ENCODE assay signal across 8 cellular contexts in genomic region chr3:58305882-58306661, GRCh38. TPM values are rescaled to one million over a fixed set of nuclear protein-coding genes. Genes with fewer than 3 reads are reported as not detected.
DNase-seq lines count a peak whose midpoint lies in the region; ATAC-seq and TF ChIP-seq lines count a peak whose summit lies in the region.

Gene HTD2, plus strand, starts transcription at chr3:58306520. Its CDS starts 11,094 bp downstream, at chr3:58317614.
Gene RPP14, plus strand, starts transcription at chr3:58306245. Its CDS starts 4,085 bp downstream, at chr3:58310330.

- CTCF ChIA-PET in CD4-positive, alpha-beta T cell (lab: Charles Lee), result interaction anchor here (0.7 to 3.7 kb wide), 28 partner anchors 8 to 324 kb away, joined by 3 to 73 read pairs (median 4); partner anchors contain the start of genes ABHD6, KCTD6, PDHB and PXK

- peak within 1 kb of the TSS; percentile 97 for H3K4me3 Mint-ChIP-seq in CD4-positive, alpha-beta T cell
- peak within 1 kb of the TSS; percentile 86 for H3K4me3 Mint-ChIP-seq in dendritic cell treated with granulocyte-macrophage colony-stimulating factor and Interleukin-4, amounts not matched to agents 40 ng/mL and 50 ng/mL, for 4 days

- POLR2A ChIA-PET in CD4-positive, alpha-beta T cell (lab: Charles Lee), result interaction anchor here (0.6 to 2.5 kb wide), 17 partner anchors 11 to 750 kb away, joined by 3 to 42 read pairs (median 5); partner anchors contain the start of genes ABHD6, ARF4, FLNB and KCTD6

- peaks cover 7% of the 10 kb centered on the region for H3K9me3 ChIP-seq in CD4-positive, alpha-beta T cell (ENCODE audit: control insufficient read depth, low read length)
- no peaks in the 10 kb centered on the region for H3K9me3 ChIP-seq in left lung

- ATAC-seq in CD4-positive, alpha-beta T cell (ENCODE audit: poor library complexity), result peak; percentile 87
- ATAC-seq in GM19395 (IDR thresholded peaks at IDR 0.05; ENCODE audit: unreplicated experiment) (peak; percentile 91), HG03565 (IDR thresholded peaks at IDR 0.05; ENCODE audit: unreplicated experiment) (peak; percentile 84), left lung (peak; percentile 96)

- H3K27me3 Mint-ChIP-seq in CD4-positive, alpha-beta T cell, result peaks cover 14% of the 10 kb centered on the region
- H3K27me3 Mint-ChIP-seq in dendritic cell treated with granulocyte-macrophage colony-stimulating factor and Interleukin-4, amounts not matched to agents 40 ng/mL and 50 ng/mL, for 4 days, result peaks cover 10% of the 10 kb centered on the region

- H3K4me1 Mint-ChIP-seq in CD4-positive, alpha-beta T cell (ENCODE audit: low read depth), result peaks cover 35% of the 10 kb centered on the region
- H3K4me1 Mint-ChIP-seq in dendritic cell treated with granulocyte-macrophage colony-stimulating factor and Interleukin-4, amounts not matched to agents 40 ng/mL and 50 ng/mL, for 4 days (ENCODE audit: low read depth), result peaks cover 25% of the 10 kb centered on the region

- peaks cover 44% of the 10 kb centered on the region for H3K36me3 Mint-ChIP-seq in CD4-positive, alpha-beta T cell (ENCODE audit: low read depth)
- peaks cover 45% of the 10 kb centered on the region for H3K36me3 Mint-ChIP-seq in dendritic cell treated with granulocyte-macrophage colony-stimulating factor and Interleukin-4, amounts not matched to agents 40 ng/mL and 50 ng/mL, for 4 days (ENCODE audit: low read depth)

- peak; percentile 98 to 99 (median 98) for DNase-seq in CD4-positive, alpha-beta T cell
- DNase-seq in NCI-H748 treated with DMSO at 0.1 percent for 48 hours (lab: John Stamatoyannopoulos, UW) (peak; percentile 77), left lung (peak; percentile 98 to 100)
- DNase-seq in activated CD4-positive, alpha-beta T cell treated with anti-CD3 and anti-CD28 coated beads, Interleukin-2, amount 50 U/mL, for 4 hours, result peak; percentile 98 to 99
- peak; percentile 99 for DNase-seq in stimulated activated CD4-positive, alpha-beta T cell treated with anti-CD3 and anti-CD28 coated beads, Interleukin-2, amount 100 ng/mL, for 48 hours

- peak within 1 kb of the TSS; percentile 91 for H3K27ac ChIP-seq in CD4-positive, alpha-beta T cell (ENCODE audit: low read depth, low read length)
- H3K27ac ChIP-seq in left lung, result peak within 1 kb of the TSS; percentile 96 to 97

- H3K4me3 ChIP-seq in left lung, result peak within 1 kb of the TSS; percentile 72 to 81

- peak within 1 kb of the TSS; percentile 98 for H3K27ac Mint-ChIP-seq in CD4-positive, alpha-beta T cell
- H3K27ac Mint-ChIP-seq in dendritic cell treated with granulocyte-macrophage colony-stimulating factor and Interleukin-4, amounts not matched to agents 40 ng/mL and 50 ng/mL, for 4 days, result peak within 1 kb of the TSS; percentile 99

- intact Hi-C loops in CD4-positive, alpha-beta T cell (cut with DNase I, micrococcal nuclease), result loop anchor here (1.0 to 10.0 kb wide), 12 partner anchors 27 to 751 kb away; partner anchors contain the start of genes PXK (in 2 of the 2), ABHD6 (in 1 of the 2), FLNB (in 1 of the 2) and KCTD6 (in 1 of the 2)
- intact Hi-C loops in dendritic cell treated with granulocyte-macrophage colony-stimulating factor and Interleukin-4, amounts not matched to agents 40 ng/mL and 50 ng/mL, for 4 days (cut with micrococcal nuclease), result loop anchor here (2.0 to 10.0 kb wide), 2 partner anchors 227 to 301 kb away; partner anchors contain the start of gene FLNB
- intact Hi-C loops in left lung (cut with DNase I), result loop anchor here in 1 of 2 donors (10.0 kb wide), 1 partner anchor 301 kb away; the partner anchor contains the start of gene FLNB

- peaks cover 3% of the 10 kb centered on the region for H3K9me3 Mint-ChIP-seq in CD4-positive, alpha-beta T cell
- peaks cover 12% of the 10 kb centered on the region for H3K9me3 Mint-ChIP-seq in dendritic cell treated with granulocyte-macrophage colony-stimulating factor and Interleukin-4, amounts not matched to agents 40 ng/mL and 50 ng/mL, for 4 days

- peak; percentile 93 for TF ChIP-seq CTCF in CD4-positive, alpha-beta T cell (IDR thresholded peaks at IDR 0.05)
- peak; percentile 94 to 95 for TF ChIP-seq CTCF in left lung (IDR thresholded peaks at IDR 0.05)

- peaks cover 8% of the 10 kb centered on the region for H3K27me3 ChIP-seq in CD4-positive, alpha-beta T cell (ENCODE audit: control insufficient read depth, insufficient read depth, low read length)
- H3K27me3 ChIP-seq in left lung, result peaks cover 0 to 8% of the 10 kb centered on the region in 2 donors

- H3K36me3 ChIP-seq in left lung, result peaks cover 0 to 16% of the 10 kb centered on the region in 2 donors

- peaks cover 19 to 32% of the 10 kb centered on the region in 2 donors for H3K4me1 ChIP-seq in left lung

RNA-seq across cellular contexts. Expression of gene HTD2, which starts in this region (rescaled TPM):
- total RNA-seq in CD4-positive, alpha-beta T cell, result 1 to 10 TPM; 7.2 to 7.3 TPM
- total RNA-seq in left lung, result 1 to 10 TPM; 7.6 to 8.0 TPM

RNA-seq across cellular contexts. Expression of gene RPP14, which starts in this region (rescaled TPM):
- 10 to 100 TPM; 17.7 to 19.7 TPM for total RNA-seq in CD4-positive, alpha-beta T cell
- total RNA-seq in left lung, result 10 to 100 TPM; 12.7 to 15.9 TPM

Comparison
In these comparisons a context has a peak if more than half of its experiments do, and no peak if none do; other contexts are left out.
1. Peak in every context shown above with its lines: DNase-seq, ATAC-seq, H3K4me3 ChIP-seq and H3K27ac ChIP-seq.